8 cellular contexts compared by ENCODE assay signal in genomic region chr9:136944519-136945332, GRCh38. TPM values are rescaled to one million over a fixed set of nuclear protein-coding genes. Genes with fewer than 3 reads are reported as not detected.
A peak's percentile ranks its signal among the peaks of the same experiment; 100 is the strongest.
DNase-seq lines count a peak whose midpoint lies in the region; ATAC-seq and TF ChIP-seq lines count a peak whose summit lies in the region.

TSS of gene C8G (plus strand) at chr9:136945243. CDS start at chr9:136945321, 78 bp downstream.
TSS of gene FBXW5 (minus strand) at chr9:136944738. CDS start at chr9:136944083, 655 bp downstream.

- ATAC-seq in HG03378 (IDR thresholded peaks at IDR 0.05; ENCODE audit: unreplicated experiment), result peak; percentile 44
- peak; percentile 84 for ATAC-seq in activated CD4-positive, alpha-beta T cell treated with anti-CD3 and anti-CD28 coated beads for 36 hours

- TF ChIP-seq POLR2A in GM19099 (IDR thresholded peaks at IDR 0.05; ENCODE audit: extremely low read depth, insufficient read length, low read depth), result peak; percentile 77

- no peaks in the 10 kb centered on the region for H3K9me3 Mint-ChIP-seq in activated CD4-positive, alpha-beta T cell treated with anti-CD3 and anti-CD28 coated beads for 36 hours (ENCODE audit: low read depth)

- DNase-seq in BE2C (peak; percentile 98), NCI-H446 treated with DMSO at 0.1 percent for 48 hours (lab: John Stamatoyannopoulos, UW) (peak; percentile 61), kidney tubule cell (ENCODE audit: low spot score) (peak; percentile 95)
- peak; percentile 97 for DNase-seq in activated CD4-positive, alpha-beta T cell treated with anti-CD3 and anti-CD28 coated beads for 36 hours
- peak; percentile 90 for DNase-seq in stimulated activated CD4-positive, alpha-beta T cell treated with anti-CD3 and anti-CD28 coated beads, Interleukin-1b, Interleukin-23, amount 100 ng/mL, for 1 hour (ENCODE audit: low read depth in 2 of 2)

- H3K4me1 Mint-ChIP-seq in activated CD4-positive, alpha-beta T cell treated with anti-CD3 and anti-CD28 coated beads for 36 hours, result peaks cover 9% of the 10 kb centered on the region

- peak; percentile 84 for TF ChIP-seq CTCF in BE2C (IDR thresholded peaks at IDR 0.05; ENCODE audit: low read depth, low read length)

- intact Hi-C loops in activated CD4-positive, alpha-beta T cell treated with anti-CD3 and anti-CD28 coated beads for 36 hours (cut with DNase I, micrococcal nuclease), result loop anchor here (1.0 to 5.0 kb wide), 20 partner anchors 42 to 581 kb away; partner anchors contain the start of genes PHPT1 (in 2 of the 2), ABCA2 (in 1 of the 2), AJM1 (in 1 of the 2) and DNLZ (in 1 of the 2)

- peak within 1 kb of the TSS; percentile 69 for H3K27ac ChIP-seq in cingulate gyrus (ENCODE audit: low read depth, low read length)

- no peaks in the 10 kb centered on the region for H3K27me3 Mint-ChIP-seq in activated CD4-positive, alpha-beta T cell treated with anti-CD3 and anti-CD28 coated beads for 36 hours

- POLR2A ChIA-PET in activated CD4-positive, alpha-beta T cell treated with anti-CD3 and anti-CD28 coated beads for 36 hours (lab: Charles Lee), result interaction anchor here (0.6 kb wide), 1 partner anchor 296 kb away, joined by 3 read pairs; the partner anchor contains the start of gene TUBB4B

- H3K36me3 ChIP-seq in BE2C, result peaks cover 31% of the 10 kb centered on the region

- H3K9me3 ChIP-seq in BE2C, result no peaks in the 10 kb centered on the region

- peak within 1 kb of the TSS; percentile 79 for H3K4me3 ChIP-seq in BE2C (ENCODE audit: low read depth, low read length)

- H3K4me3 Mint-ChIP-seq in activated CD4-positive, alpha-beta T cell treated with anti-CD3 and anti-CD28 coated beads for 36 hours, result peak within 1 kb of the TSS; percentile 77

- H3K27me3 ChIP-seq in BE2C, result no peaks in the 10 kb centered on the region

- H3K36me3 Mint-ChIP-seq in activated CD4-positive, alpha-beta T cell treated with anti-CD3 and anti-CD28 coated beads for 36 hours (ENCODE audit: low read depth), result peaks cover 19% of the 10 kb centered on the region

- H3K27ac Mint-ChIP-seq in activated CD4-positive, alpha-beta T cell treated with anti-CD3 and anti-CD28 coated beads for 36 hours, result peak within 1 kb of the TSS; percentile 88

- CTCF ChIA-PET in activated CD4-positive, alpha-beta T cell treated with anti-CD3 and anti-CD28 coated beads for 36 hours (lab: Charles Lee), result interaction anchor here (0.7 to 0.8 kb wide), 2 partner anchors 62 to 124 kb away, joined by 3 read pairs; no protein-coding TSS in a partner anchor

- H3K4me1 ChIP-seq in BE2C, result no peaks in the 10 kb centered on the region

RNA-seq across cellular contexts. Expression of gene C8G, which starts in this region (rescaled TPM):
- 11.2 TPM for polyA plus RNA-seq in BE2C (2012; ENCODE audit: insufficient read depth, insufficient read length, low read depth)
- total RNA-seq in activated CD4-positive, alpha-beta T cell treated with anti-CD3 and anti-CD28 coated beads for 36 hours, result under 1 TPM in 1 of 2 experiments, not detected in 1; 0.77 TPM

RNA-seq across cellular contexts. Expression of gene FBXW5, which starts in this region (rescaled TPM):
- polyA plus RNA-seq in BE2C (2012; ENCODE audit: insufficient read depth, insufficient read length, low read depth), result 258 TPM
- 10 to 100 TPM; 54.4 to 66.4 TPM for total RNA-seq in activated CD4-positive, alpha-beta T cell treated with anti-CD3 and anti-CD28 coated beads for 36 hours

Comparison
In these comparisons a context has a peak if more than half of its experiments do, and no peak if none do; other contexts are left out.
1. Peak in every context shown above with its lines: DNase-seq, ATAC-seq, H3K4me3 ChIP-seq and H3K27ac ChIP-seq.